Comparison of ENCODE assay signal across 19 cellular contexts in the genomic region with DNA sequence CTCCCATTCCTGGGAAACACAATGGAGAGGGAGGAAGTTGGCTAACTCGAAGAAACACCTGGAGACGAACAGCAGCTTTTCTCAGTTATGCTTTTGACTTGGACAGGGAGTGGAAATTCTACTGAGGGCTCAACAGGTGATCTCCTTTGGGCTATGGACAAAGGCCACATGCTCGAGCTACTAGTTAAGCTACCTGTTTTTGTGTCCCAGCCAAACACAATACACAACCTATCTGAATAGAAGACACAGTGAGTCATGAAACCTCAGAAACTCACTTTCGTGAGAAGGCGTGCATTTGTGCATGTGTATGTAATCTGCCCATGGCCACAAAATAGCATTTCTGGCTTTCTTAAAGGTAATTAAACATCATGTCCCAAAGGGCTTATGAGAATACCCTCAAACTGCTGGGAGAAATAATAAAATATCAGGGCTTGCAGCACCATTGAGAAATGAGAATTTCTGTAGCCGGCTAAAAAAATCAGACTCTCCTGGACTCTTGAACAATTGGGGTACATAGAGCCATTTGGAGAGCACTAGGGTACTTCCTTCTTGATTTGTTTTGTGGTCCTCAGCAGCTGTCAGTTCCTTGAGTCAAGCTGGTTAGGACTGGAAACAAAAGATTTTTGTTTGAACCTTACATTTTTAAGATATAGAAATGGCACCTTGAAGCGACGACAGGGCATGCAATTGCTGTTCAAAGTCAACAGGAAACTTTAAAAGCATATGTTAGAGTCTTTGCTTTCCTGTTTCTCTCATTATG.
A peak's percentile ranks its signal among the peaks of the same experiment; 100 is the strongest.
DNase-seq lines count a peak whose midpoint lies in the region; ATAC-seq and TF ChIP-seq lines count a peak whose summit lies in the region.
"Had no signal": no experiment of that assay in that cellular context is flagged by ENCODE, and none has a peak within 500 bp of the region (broad histone marks: within the 10 kb centered on the region; RNA-seq: fewer than 3 reads in every experiment).

No MANE protein-coding gene starts in this region.

- no peak overlapping the region for H3K27ac ChIP-seq in brain microvascular endothelial cell
- H3K27ac ChIP-seq: 22Rv1, BLaER1, colonic mucosa, prostate gland, transverse colon had no signal

- H3K4me3 ChIP-seq in brain microvascular endothelial cell (ENCODE audit: low read depth, low read length): no peak overlapping the region
- H3K4me3 ChIP-seq: BLaER1, colonic mucosa, prostate gland, transverse colon had no signal

- DNase-seq in DMS53 (lab: John Stamatoyannopoulos, UW) (peak; percentile 30), DMS53 treated with DMSO at 0.1 percent for 48 hours (lab: John Stamatoyannopoulos, UW; ENCODE audit: unreplicated experiment) (no peak), M059J (ENCODE audit: low read depth) (peak; percentile 96), brain microvascular endothelial cell (peak; percentile 37), renal cortical epithelial cell (ENCODE audit: low read depth) (peak; percentile 72), NCI-H1417 treated with DMSO at 0.1 percent for 48 hours (lab: John Stamatoyannopoulos, UW) (no peak)
- DNase-seq: colonic mucosa; DMS 273 treated with DMSO at 0.1 percent for 48 hours; mesenchymal stem cell; natural killer cell; NCI-H2081; NCI-H510A treated with DMSO at 0.1 percent for 48 hours; stimulated activated naive CD4-positive, alpha-beta T cell; transverse colon had no signal

- H3K27me3 ChIP-seq in brain microvascular endothelial cell (replicated peaks): no peaks in the 10 kb centered on the region
- H3K27me3 ChIP-seq: BLaER1, colonic mucosa, transverse colon had no signal

- TF ChIP-seq CTCF in brain microvascular endothelial cell (IDR thresholded peaks at IDR 0.05; ENCODE audit: low read depth, low read length, missing control alignments): no peak

- no peaks in the 10 kb centered on the region for H3K36me3 ChIP-seq in brain microvascular endothelial cell (replicated peaks)
- H3K36me3 ChIP-seq: BLaER1, colonic mucosa, prostate gland, transverse colon had no signal

- in situ Hi-C loops in brain microvascular endothelial cell (cut with HindIII; ENCODE audit: low pct_ligation_motif_present, low sequenced_read_pairs): no loop called here

- no peak for ATAC-seq in GM19452 (IDR thresholded peaks at IDR 0.05; ENCODE audit: unreplicated experiment)
- no peak for ATAC-seq in GM18517 (IDR thresholded peaks at IDR 0.05; ENCODE audit: unreplicated experiment)
- ATAC-seq: natural killer cell had no signal

Comparison
In these comparisons a context has a peak if more than half of its experiments do, and no peak if none do; other contexts are left out.
1. DNase-seq: peak in DMS53 (single experiment), M059J (single experiment), brain microvascular endothelial cell (single experiment) and renal cortical epithelial cell (single experiment); none in DMS53 treated with DMSO at 0.1 percent for 48 hours (single experiment) and NCI-H1417 treated with DMSO at 0.1 percent for 48 hours (single experiment).